ENCODE assay signal across 8 cellular contexts in genomic region chr12:122983789-122984515, GRCh38. TPM values are rescaled to one million over a fixed set of nuclear protein-coding genes. Genes with fewer than 3 reads are reported as not detected.
DNase-seq lines count a peak whose midpoint lies in the region; ATAC-seq and TF ChIP-seq lines count a peak whose summit lies in the region.

No MANE protein-coding gene starts in this region.

- in situ Hi-C loops in brain microvascular endothelial cell (cut with HindIII; ENCODE audit: low pct_ligation_motif_present, low sequenced_read_pairs): no loop called here

- ATAC-seq in heart left ventricle (peak in 2 of 4 donors; percentile 0 to 25), Right ventricle myocardium superior (ENCODE audit: poor library complexity) (no peak), aorta (ENCODE audit: low FRiP score) (peak; percentile 28)
- ATAC-seq in central memory CD8-positive, alpha-beta T cell (replicated peaks; ENCODE audit: extremely low read depth, poor library complexity, severe bottlenecking): no peak
- ATAC-seq in naive thymus-derived CD4-positive, alpha-beta T cell: no peak

- TF ChIP-seq POLR2A in heart left ventricle (IDR thresholded peaks at IDR 0.05): no peak

- no peak overlapping the region for H3K18ac ChIP-seq in mesendoderm (ENCODE audit: low read length)

- DNase-seq in heart left ventricle (peak in 3 of 5 donors; percentile 13 to 62 (median 35)), Right ventricle myocardium superior (no peak), aorta (no peak), brain microvascular endothelial cell (no peak), mesendoderm (no peak)
- no peak for DNase-seq in central memory CD8-positive, alpha-beta T cell (ENCODE audit: low spot score in 2 of 2)
- DNase-seq in naive thymus-derived CD4-positive, alpha-beta T cell: no peak
- no peak for DNase-seq in activated effector memory CD4-positive, alpha-beta T cell treated with anti-CD3 and anti-CD28 coated beads, Interleukin-2, amount 50 U/mL, for 16 hours

- H3K9me3 Mint-ChIP-seq in central memory CD8-positive, alpha-beta T cell: no peaks in the 10 kb centered on the region
- H3K9me3 Mint-ChIP-seq in naive thymus-derived CD4-positive, alpha-beta T cell: peaks cover 0 to 7% (median 0%) of the 10 kb centered on the region in 11 donors

- no peak overlapping the region for H3K4ac ChIP-seq in mesendoderm (ENCODE audit: low read depth, low read length)

- no peak overlapping the region for H2BK15ac ChIP-seq in mesendoderm (replicated peaks; ENCODE audit: low read depth)

- H3K4me1 ChIP-seq in heart left ventricle: peaks cover 10 to 60% (median 55%) of the 10 kb centered on the region in 12 donors
- H3K4me1 ChIP-seq in naive thymus-derived CD4-positive, alpha-beta T cell (ENCODE audit: control insufficient read depth in 2 of 2, insufficient read depth in 2 of 2, low read length in 2 of 2): peaks cover 23 to 32% of the 10 kb centered on the region in 2 donors
- peaks cover 0 to 4% of the 10 kb centered on the region in 2 donors for H3K4me1 ChIP-seq in aorta (ENCODE audit: control insufficient read depth in 1 of 2, insufficient read depth in 2 of 2, low read length in 2 of 2)
- peaks cover 6% of the 10 kb centered on the region for H3K4me1 ChIP-seq in mesendoderm (ENCODE audit: control insufficient read depth, low read depth, low read length)

- H3K4me2 ChIP-seq in mesendoderm (ENCODE audit: low read length): no peak overlapping the region

- peaks cover 35% of the 10 kb centered on the region for H3K4me1 Mint-ChIP-seq in central memory CD8-positive, alpha-beta T cell
- H3K4me1 Mint-ChIP-seq in naive thymus-derived CD4-positive, alpha-beta T cell: peaks cover 20 to 49% (median 38%) of the 10 kb centered on the region in 7 donors

- H3K9me3 ChIP-seq in heart left ventricle: no peaks in the 10 kb centered on the region
- no peaks in the 10 kb centered on the region for H3K9me3 ChIP-seq in naive thymus-derived CD4-positive, alpha-beta T cell (ENCODE audit: control insufficient read depth in 2 of 3, low read length in 3 of 3)
- H3K9me3 ChIP-seq in aorta (ENCODE audit: control insufficient read depth, low read length): no peaks in the 10 kb centered on the region

- no peak overlapping the region for H3K23ac ChIP-seq in mesendoderm (ENCODE audit: low read length)

- H3K9ac ChIP-seq in mesendoderm (ENCODE audit: low read length): no peak overlapping the region

- peaks cover 7% of the 10 kb centered on the region for H3K36me3 Mint-ChIP-seq in central memory CD8-positive, alpha-beta T cell (ENCODE audit: insufficient read depth)
- H3K36me3 Mint-ChIP-seq in naive thymus-derived CD4-positive, alpha-beta T cell: peaks cover 0 to 16% (median 6%) of the 10 kb centered on the region in 5 donors

- H2BK120ac ChIP-seq in mesendoderm (ENCODE audit: low read depth, low read length): no peak overlapping the region

- TF ChIP-seq CTCF in heart left ventricle (IDR thresholded peaks at IDR 0.05) (no peak), brain microvascular endothelial cell (IDR thresholded peaks at IDR 0.05; ENCODE audit: low read depth, low read length, missing control alignments) (no peak)

- H4K8ac ChIP-seq in mesendoderm (ENCODE audit: low read depth, low read length): no peak overlapping the region

- H3K79me1 ChIP-seq in mesendoderm (ENCODE audit: low read length): peaks cover 16% of the 10 kb centered on the region

- no peaks in the 10 kb centered on the region for H3K27me3 ChIP-seq in heart left ventricle
- H3K27me3 ChIP-seq in naive thymus-derived CD4-positive, alpha-beta T cell (ENCODE audit: control insufficient read depth in 2 of 2, insufficient read depth in 2 of 2, low read length in 2 of 2): no peaks in the 10 kb centered on the region
- H3K27me3 ChIP-seq in aorta (ENCODE audit: control insufficient read depth in 1 of 2, insufficient read depth in 2 of 2, low read length in 1 of 2): no peaks in the 10 kb centered on the region
- no peaks in the 10 kb centered on the region for H3K27me3 ChIP-seq in brain microvascular endothelial cell (replicated peaks)
- no peaks in the 10 kb centered on the region for H3K27me3 ChIP-seq in mesendoderm (ENCODE audit: insufficient read depth, low read length, poor library complexity)

- H3K4me3 ChIP-seq in heart left ventricle: peak overlapping the region in 6 of 12 donors; percentile 10 to 35 (median 26)
- H3K4me3 ChIP-seq in naive thymus-derived CD4-positive, alpha-beta T cell (ENCODE audit: low read length): no peak overlapping the region
- H3K4me3 ChIP-seq in aorta (ENCODE audit: low read length in 2 of 2): no peak overlapping the region
- H3K4me3 ChIP-seq in brain microvascular endothelial cell (ENCODE audit: low read depth, low read length): no peak overlapping the region
- no peak overlapping the region for H3K4me3 ChIP-seq in mesendoderm (ENCODE audit: low read length)

- H3K56ac ChIP-seq in mesendoderm (ENCODE audit: low read length): no peak overlapping the region

- H3K36me3 ChIP-seq in heart left ventricle (peaks cover 0 to 52% (median 38%) of the 10 kb centered on the region in 9 donors), aorta (ENCODE audit: control insufficient read depth in 1 of 2, insufficient read depth in 2 of 2, low read length in 1 of 2) (no peaks in the 10 kb centered on the region), brain microvascular endothelial cell (replicated peaks) (peaks cover 3% of the 10 kb centered on the region), mesendoderm (ENCODE audit: control insufficient read depth, insufficient read depth, low read length) (no peaks in the 10 kb centered on the region)
- peaks cover 0 to 68% (median 9%) of the 10 kb centered on the region in 3 experiments for H3K36me3 ChIP-seq in naive thymus-derived CD4-positive, alpha-beta T cell (ENCODE audit: control insufficient read depth in 2 of 3, insufficient read depth in 3 of 3, low read length in 3 of 3)

- H3K27me3 Mint-ChIP-seq in central memory CD8-positive, alpha-beta T cell: no peaks in the 10 kb centered on the region
- H3K27me3 Mint-ChIP-seq in naive thymus-derived CD4-positive, alpha-beta T cell: no peaks in the 10 kb centered on the region

- no peak overlapping the region for H2AK5ac ChIP-seq in mesendoderm (ENCODE audit: low read length)

- peak overlapping the region; percentile 18 for H3K27ac Mint-ChIP-seq in central memory CD8-positive, alpha-beta T cell (ENCODE audit: low read depth)
- peak overlapping the region; percentile 19 to 89 (median 77) for H3K27ac Mint-ChIP-seq in naive thymus-derived CD4-positive, alpha-beta T cell

- intact Hi-C loops in heart left ventricle (cut with DNase I) (loop anchor here in 6 of 10 donors (5.0 to 10.0 kb wide), 6 partner anchors 163 to 253 kb away; partner anchors contain the start of genes MPHOSPH9 (in 3 of the 6), MTRFR (in 3 of the 6) and PITPNM2 (in 3 of the 6)), Right ventricle myocardium superior (cut with DNase I) (no loop called here), aorta (cut with DNase I) (no loop called here)
- intact Hi-C loops in naive thymus-derived CD4-positive, alpha-beta T cell (cut with micrococcal nuclease): no loop called here

- POLR2A ChIA-PET in naive thymus-derived CD4-positive, alpha-beta T cell (lab: Charles Lee): interaction anchor here (0.9 to 3.4 kb wide), 3 partner anchors 9 to 249 kb away, joined by 4 to 17 read pairs (median 5); partner anchors contain the start of genes MPHOSPH9, MTRFR and OGFOD2

- no peak overlapping the region for H2BK5ac ChIP-seq in mesendoderm (ENCODE audit: low read length)

- H3K4me3 Mint-ChIP-seq in central memory CD8-positive, alpha-beta T cell: peak overlapping the region; percentile 9
- peak overlapping the region in 7 of 10 donors; percentile 36 to 95 (median 45) for H3K4me3 Mint-ChIP-seq in naive thymus-derived CD4-positive, alpha-beta T cell

- peak overlapping the region in 11 of 12 donors; percentile 39 to 88 (median 66) for H3K27ac ChIP-seq in heart left ventricle
- peak overlapping the region; percentile 81 for H3K27ac ChIP-seq in naive thymus-derived CD4-positive, alpha-beta T cell (ENCODE audit: low read depth, low read length)
- peak overlapping the region in 1 of 2 donors; percentile 72 for H3K27ac ChIP-seq in aorta (ENCODE audit: low read depth in 1 of 2, low read length in 2 of 2)
- no peak overlapping the region for H3K27ac ChIP-seq in brain microvascular endothelial cell
- H3K27ac ChIP-seq in mesendoderm (ENCODE audit: low read depth, low read length): no peak overlapping the region

- H4K5ac ChIP-seq in mesendoderm (ENCODE audit: low read length): no peak overlapping the region

- CTCF ChIA-PET in naive thymus-derived CD4-positive, alpha-beta T cell (lab: Charles Lee): interaction anchor here (0.6 kb wide), 1 partner anchor 170 kb away, joined by 3 read pairs; no protein-coding TSS in a partner anchor

- 28 to 37% (median 32%) methylated on average over 9 of the region's 9 CpGs for WGBS in heart left ventricle, 4 donors
- 2% methylated on average over 9 of the region's 9 CpGs for WGBS in aorta, 2 donors
- no CpG with 5 or more reads among the region's 9 CpGs for WGBS in mesendoderm (ENCODE audit: extremely low coverage, insufficient coverage, low lambda C conversion rate)

- peaks cover 10% of the 10 kb centered on the region for H3K79me2 ChIP-seq in mesendoderm (ENCODE audit: control insufficient read depth, insufficient read depth, low read length)

RNA-seq across cellular contexts. Expression of gene ARL6IP4, which starts 3.5 kb away (rescaled TPM):
- total RNA-seq in heart left ventricle: 100 to 1,000 TPM; 123 to 236 (median 140) TPM
- polyA plus RNA-seq in heart left ventricle: 100 to 1,000 TPM; 186 to 325 TPM
- 162 TPM for total RNA-seq in Right ventricle myocardium superior
- 100 to 1,000 TPM; 137 to 189 (median 169) TPM for total RNA-seq in naive thymus-derived CD4-positive, alpha-beta T cell
- polyA plus RNA-seq in naive thymus-derived CD4-positive, alpha-beta T cell: 100 to 1,000 TPM; 201 to 295 TPM
- 100 to 1,000 TPM; 128 to 156 TPM for total RNA-seq in aorta
- 100 to 1,000 TPM; 430 to 511 TPM for polyA plus RNA-seq in aorta
- 118 TPM for polyA plus RNA-seq in mesendoderm (2013, experiment 1 of 2)
- 115 TPM for polyA plus RNA-seq in mesendoderm (2013, experiment 2 of 2)

RNA-seq across cellular contexts. Expression of gene OGFOD2, which starts 8.9 kb away (rescaled TPM):
- total RNA-seq in heart left ventricle: 10 to 100 TPM in 6 of 9 donors, 1 to 10 TPM in 3; 4.4 to 17.0 (median 12.7) TPM
- 10 to 100 TPM; 12.7 to 19.7 TPM for polyA plus RNA-seq in heart left ventricle
- 14.2 TPM for total RNA-seq in Right ventricle myocardium superior
- total RNA-seq in naive thymus-derived CD4-positive, alpha-beta T cell: 10 to 100 TPM; 17.4 to 49.1 (median 27.2) TPM
- 10 to 100 TPM; 16.8 to 19.5 TPM for polyA plus RNA-seq in naive thymus-derived CD4-positive, alpha-beta T cell
- 10 to 100 TPM in 1 of 2 donors, 1 to 10 TPM in 1; 8.9 to 13.6 TPM for total RNA-seq in aorta
- 10 to 100 TPM; 14.3 to 16.6 TPM for polyA plus RNA-seq in aorta
- polyA plus RNA-seq in mesendoderm (2013, experiment 1 of 2): 5.2 TPM
- 4.9 TPM for polyA plus RNA-seq in mesendoderm (2013, experiment 2 of 2)

RNA-seq across cellular contexts. Expression of gene ABCB9, which starts 17.7 kb away (rescaled TPM):
- total RNA-seq in heart left ventricle (1 to 10 TPM; 3.1 to 8.6 (median 4.7) TPM), Right ventricle myocardium superior (3.9 TPM), aorta (10 to 100 TPM in 1 of 2 donors, 1 to 10 TPM in 1; 5.9 to 13.0 TPM)
- polyA plus RNA-seq in heart left ventricle (1 to 10 TPM; 3.1 to 3.3 TPM), aorta (1 to 10 TPM; 1.1 to 6.6 TPM)
- total RNA-seq in naive thymus-derived CD4-positive, alpha-beta T cell: 1 to 10 TPM; 6.2 to 8.9 (median 7.1) TPM
- 1 to 10 TPM in 1 of 2 donors, under 1 TPM in 1; 0.74 to 1.5 TPM for polyA plus RNA-seq in naive thymus-derived CD4-positive, alpha-beta T cell
- polyA plus RNA-seq in mesendoderm (2013, experiment 1 of 2): 1.4 TPM
- 1.2 TPM for polyA plus RNA-seq in mesendoderm (2013, experiment 2 of 2)

Comparison
In these comparisons a context has a peak if more than half of its experiments do, and no peak if none do; other contexts are left out.
1. DNase-seq: peak in heart left ventricle (3 of 5); none in Right ventricle myocardium superior (single experiment), central memory CD8-positive, alpha-beta T cell (0 of 2), naive thymus-derived CD4-positive, alpha-beta T cell (0 of 9), aorta (0 of 2), brain microvascular endothelial cell (single experiment), mesendoderm (single experiment) and activated effector memory CD4-positive, alpha-beta T cell treated with anti-CD3 and anti-CD28 coated beads, Interleukin-2, amount 50 U/mL, for 16 hours (single experiment).
2. intact Hi-C loops: an anchor here in heart left ventricle (5.0 to 10.0 kb wide); none called in Right ventricle myocardium superior, naive thymus-derived CD4-positive, alpha-beta T cell and aorta.
3. H3K27ac ChIP-seq: peak in heart left ventricle (11 of 12) and naive thymus-derived CD4-positive, alpha-beta T cell (single experiment); none in brain microvascular endothelial cell (single experiment) and mesendoderm (single experiment).